Comparison of ENCODE assay signal across 10 cellular contexts in genomic region chr16:81081007-81081406, GRCh38. TPM values are rescaled to one million over a fixed set of nuclear protein-coding genes. Genes with fewer than 3 reads are reported as not detected.
"Had no signal": no experiment of that assay in that cellular context is flagged by ENCODE, and none has a peak within 500 bp of the region (broad histone marks: within the 10 kb centered on the region; RNA-seq: fewer than 3 reads in every experiment).

No MANE protein-coding gene starts in this region.

- H3K9ac ChIP-seq: GM23248 had no signal

- DNase-seq: GM23248, GOT3, H9, HCEC 1CT, Kasumi-1, KG1 had no signal

- H3K4me3 ChIP-seq: GM23248 had no signal

- FAIRE-seq: H54 had no signal

- H2AFZ ChIP-seq: GM23248 had no signal

- H3K27ac ChIP-seq: GM23248, HL-60 had no signal

RNA-seq across cellular contexts. Expression of gene C16orf46, which starts 4.0 kb away (rescaled TPM):
- total RNA-seq: HT1080 had no signal
- polyA plus RNA-seq: IgD-negative memory B cell had no signal
